In genomic region chr22:38273135-38273761, GRCh38 we compare ENCODE assay signal across 8 cellular contexts. TPM values are rescaled to one million over a fixed set of nuclear protein-coding genes. Genes with fewer than 3 reads are reported as not detected.
DNase-seq lines count a peak whose midpoint lies in the region; ATAC-seq and TF ChIP-seq lines count a peak whose summit lies in the region.

No MANE protein-coding gene starts in this region.

- WGBS in mammary epithelial cell (ENCODE audit: low coverage, missing lambda C conversion rate), result 8% methylated on average over 17 of the region's 25 CpGs
- 13 to 25% methylated on average over 18 to 25 of the region's 25 CpGs for WGBS in lung, 2 donors
- WGBS in thyroid gland, 2 donors, result 14 to 24% methylated on average over 14 to 21 of the region's 25 CpGs

- H3K4me1 ChIP-seq in BE2C, result peaks cover 7% of the 10 kb centered on the region
- H3K4me1 ChIP-seq in mammary epithelial cell (ENCODE audit: insufficient read depth, low read length), result peaks cover 24% of the 10 kb centered on the region
- peaks cover 10 to 16% of the 10 kb centered on the region in 2 donors for H3K4me1 ChIP-seq in lung (ENCODE audit: control insufficient read depth in 2 of 2, insufficient read depth in 2 of 2, low read length in 2 of 2)
- peaks cover 41 to 49% of the 10 kb centered on the region in 2 donors for H3K4me1 ChIP-seq in thyroid gland

- H3K4me3 ChIP-seq in BE2C (ENCODE audit: low read depth, low read length), result peak overlapping the region; percentile 64
- H3K4me3 ChIP-seq in Jurkat, Clone E6-1 (ENCODE audit: low read length), result peak overlapping the region; percentile 67
- H3K4me3 ChIP-seq in mammary epithelial cell (replicated peaks in 1 of 3; ENCODE audit: insufficient read depth in 1 of 3, low read depth in 2 of 3, low read length in 3 of 3), result peak overlapping the region; percentile 62 to 84 (median 64)
- peak overlapping the region; percentile 28 for H3K4me3 ChIP-seq in lung
- peak overlapping the region in 2 of 3 donors; percentile 22 to 99 for H3K4me3 ChIP-seq in thyroid gland (replicated peaks in 1 of 3)

- DNase-seq in BE2C (no peak), mammary epithelial cell (no peak), lung (ENCODE audit: low spot score) (no peak), thyroid gland (peak in 1 of 2 donors; percentile 11), HuH-7 (ENCODE audit: low spot score) (no peak)
- DNase-seq in Jurkat, Clone E6-1 (ENCODE audit: low read depth, low spot score), result no peak

- ATAC-seq in lung (ENCODE audit: insufficient read depth, low FRiP score) (no peak), GM19463 (IDR thresholded peaks at IDR 0.05; ENCODE audit: unreplicated experiment) (no peak), GM18858 (IDR thresholded peaks at IDR 0.05; ENCODE audit: unreplicated experiment) (no peak)

- peak overlapping the region; percentile 49 for H3K27ac ChIP-seq in mammary epithelial cell (ENCODE audit: insufficient read depth, low read depth, low read length)
- peak overlapping the region; percentile 91 to 92 for H3K27ac ChIP-seq in lung (ENCODE audit: low read depth in 1 of 2, low read length in 1 of 2)
- peak overlapping the region; percentile 96 to 99 (median 96) for H3K27ac ChIP-seq in thyroid gland

- H3K9me3 ChIP-seq in BE2C, result no peaks in the 10 kb centered on the region
- no peaks in the 10 kb centered on the region for H3K9me3 ChIP-seq in mammary epithelial cell (replicated peaks; ENCODE audit: insufficient read depth, low read length)
- no peaks in the 10 kb centered on the region for H3K9me3 ChIP-seq in lung (ENCODE audit: control insufficient read depth in 2 of 2, insufficient read depth in 1 of 2, low read length in 1 of 2)
- no peaks in the 10 kb centered on the region for H3K9me3 ChIP-seq in thyroid gland

- no TSS peak for BruUV-seq in mammary epithelial cell (replicated peaks; lab: Mats Ljungman, UMichigan)

- H3K27me3 ChIP-seq in BE2C (no peaks in the 10 kb centered on the region), mammary epithelial cell (ENCODE audit: insufficient read depth, low read length) (no peaks in the 10 kb centered on the region), lung (ENCODE audit: control insufficient read depth, insufficient read depth) (no peaks in the 10 kb centered on the region), thyroid gland (no peaks in the 10 kb centered on the region)

- intact Hi-C loops in mammary epithelial cell (cut with micrococcal nuclease) (loop anchor here (2.0 to 5.0 kb wide), 3 partner anchors 41 to 221 kb away; partner anchors contain the start of gene CSNK1E), thyroid gland (cut with DNase I) (loop anchor here (5.0 kb wide), 1 partner anchor 44 kb away; the partner anchor contains the start of gene CSNK1E)

- H4K20me1 ChIP-seq in mammary epithelial cell (ENCODE audit: insufficient read depth, low read length), result no peaks in the 10 kb centered on the region

- H3K9ac ChIP-seq in mammary epithelial cell (ENCODE audit: insufficient read depth, low read length), result peak overlapping the region; percentile 81

- peaks cover 45% of the 10 kb centered on the region for H3K79me2 ChIP-seq in mammary epithelial cell (ENCODE audit: insufficient read depth, low read length)

- in situ Hi-C loops in mammary epithelial cell (cut with MboI; ENCODE audit: low sequenced_read_pairs in 2 of 2), result no loop called here

- TF ChIP-seq CTCF in BE2C (IDR thresholded peaks at IDR 0.05; ENCODE audit: low read depth, low read length) (no peak), mammary epithelial cell (conservative IDR thresholded peaks at IDR 0.05 in 1 of 2, IDR thresholded peaks at IDR 0.05 in 1 of 2; ENCODE audit: extremely low read depth in 1 of 2, insufficient read depth in 1 of 2, low read depth in 1 of 2, low read length in 2 of 2) (no peak), lung (IDR thresholded peaks at IDR 0.05; ENCODE audit: control extremely low read depth, extremely low read depth) (no peak), thyroid gland (IDR thresholded peaks at IDR 0.05) (peak in 1 of 6 experiments; percentile 8)

- peak overlapping the region; percentile 99 for H3K4me2 ChIP-seq in mammary epithelial cell (ENCODE audit: insufficient read depth, low read depth, low read length)

- H3K36me3 ChIP-seq in BE2C (no peaks in the 10 kb centered on the region), mammary epithelial cell (ENCODE audit: insufficient read depth, low read length) (peaks cover 2% of the 10 kb centered on the region), lung (ENCODE audit: control insufficient read depth in 2 of 2, insufficient read depth in 2 of 2, low read length in 2 of 2) (no peaks in the 10 kb centered on the region), thyroid gland (no peaks in the 10 kb centered on the region)

- CTCF ChIA-PET in mammary epithelial cell (lab: Charles Lee; ENCODE audit: low non-redundant PET), result no interaction called here

- dilution Hi-C loops in mammary epithelial cell (cut with HindIII; ENCODE audit: low sequenced_read_pairs), result no loop called here

- no peak for TF ChIP-seq POLR2A in thyroid gland (IDR thresholded peaks at IDR 0.05)

- H2AFZ ChIP-seq in mammary epithelial cell (ENCODE audit: low read depth, low read length), result peak overlapping the region; percentile 99

RNA-seq across cellular contexts. Expression of gene TMEM184B, which starts 0.4 kb away (rescaled TPM):
- 51.4 TPM for polyA plus RNA-seq in BE2C (2012; ENCODE audit: insufficient read depth, insufficient read length, low read depth)
- 18.6 TPM for polyA plus RNA-seq in Jurkat, Clone E6-1 (2012; ENCODE audit: insufficient read depth, insufficient read length)
- 10 to 100 TPM; 26.2 to 68.5 TPM for total RNA-seq in mammary epithelial cell
- polyA plus RNA-seq in mammary epithelial cell, result 41.1 TPM
- polyA minus RNA-seq in mammary epithelial cell, result 58.2 TPM
- 10 to 100 TPM; 39.9 to 82.4 TPM for total RNA-seq in lung
- 10 to 100 TPM; 26.3 to 39.9 TPM for polyA plus RNA-seq in lung
- 10 to 100 TPM; 42.9 to 92.2 (median 74.5) TPM for total RNA-seq in thyroid gland

RNA-seq across cellular contexts. Expression of gene CSNK1E, which starts 44.0 kb away (rescaled TPM):
- 460 TPM for polyA plus RNA-seq in BE2C (2012; ENCODE audit: insufficient read depth, insufficient read length, low read depth)
- 125 TPM for polyA plus RNA-seq in Jurkat, Clone E6-1 (2012; ENCODE audit: insufficient read depth, insufficient read length)
- total RNA-seq in mammary epithelial cell (100 to 1,000 TPM; 156 to 370 TPM), lung (100 to 1,000 TPM; 118 to 121 TPM), thyroid gland (10 to 100 TPM; 53.2 to 98.4 (median 69.5) TPM)
- polyA plus RNA-seq in mammary epithelial cell (255 TPM), lung (100 to 1,000 TPM in 1 of 2 donors, 10 to 100 TPM in 1; 87.2 to 106 TPM)
- polyA minus RNA-seq in mammary epithelial cell, result 212 TPM
